ENCODE assay signal across 2 cellular contexts in the genomic region with DNA sequence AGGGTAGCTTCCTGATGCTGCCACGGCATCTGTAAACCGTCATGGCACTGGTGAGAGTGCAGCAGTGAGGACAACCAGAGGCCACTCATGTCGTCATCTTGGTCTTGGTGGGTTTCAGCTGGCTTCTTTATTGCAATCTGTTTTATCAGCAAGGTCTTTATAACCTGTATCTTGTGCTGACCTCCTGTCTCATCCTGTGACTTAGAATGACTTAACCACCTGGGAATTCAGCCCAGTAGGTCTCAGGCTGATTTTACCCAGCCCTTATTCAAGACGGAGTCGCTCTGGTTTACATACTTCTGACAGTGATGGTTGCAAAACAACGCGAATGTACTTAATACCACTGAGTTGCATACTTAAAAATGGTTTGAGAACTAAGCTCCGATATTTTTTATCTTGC.
TF ChIP-seq lines count a peak whose summit lies in the region.

No MANE protein-coding gene starts in this region.

TF ChIP-seq in GM23338, 12 proteins besides CTCF, POLR2A, EP300 and RAD21 (continues in another document):
- TF ChIP-seq POLR2AphosphoS5 (IDR thresholded peaks at IDR 0.05; ENCODE audit: low read depth) (no peak), ZNF114 (CRISPR knock-in tag; IDR thresholded peaks at IDR 0.05) (no peak), NANOG (IDR thresholded peaks at IDR 0.05; ENCODE audit: borderline replicate concordance) (no peak), EZH2 (IDR thresholded peaks at IDR 0.05; ENCODE audit: low read depth, unreplicated experiment) (no peak), CREB1 (CRISPR knock-in tag; IDR thresholded peaks at IDR 0.05; ENCODE audit: low read depth) (no peak), EZH2phosphoT487 (IDR thresholded peaks at IDR 0.05; ENCODE audit: unreplicated experiment) (no peak), JUNB (IDR thresholded peaks at IDR 0.05; ENCODE audit: unreplicated experiment) (no peak), ZNF331 (CRISPR knock-in tag; IDR thresholded peaks at IDR 0.05; ENCODE audit: low read depth) (no peak)
- TF ChIP-seq, protein P1, sequence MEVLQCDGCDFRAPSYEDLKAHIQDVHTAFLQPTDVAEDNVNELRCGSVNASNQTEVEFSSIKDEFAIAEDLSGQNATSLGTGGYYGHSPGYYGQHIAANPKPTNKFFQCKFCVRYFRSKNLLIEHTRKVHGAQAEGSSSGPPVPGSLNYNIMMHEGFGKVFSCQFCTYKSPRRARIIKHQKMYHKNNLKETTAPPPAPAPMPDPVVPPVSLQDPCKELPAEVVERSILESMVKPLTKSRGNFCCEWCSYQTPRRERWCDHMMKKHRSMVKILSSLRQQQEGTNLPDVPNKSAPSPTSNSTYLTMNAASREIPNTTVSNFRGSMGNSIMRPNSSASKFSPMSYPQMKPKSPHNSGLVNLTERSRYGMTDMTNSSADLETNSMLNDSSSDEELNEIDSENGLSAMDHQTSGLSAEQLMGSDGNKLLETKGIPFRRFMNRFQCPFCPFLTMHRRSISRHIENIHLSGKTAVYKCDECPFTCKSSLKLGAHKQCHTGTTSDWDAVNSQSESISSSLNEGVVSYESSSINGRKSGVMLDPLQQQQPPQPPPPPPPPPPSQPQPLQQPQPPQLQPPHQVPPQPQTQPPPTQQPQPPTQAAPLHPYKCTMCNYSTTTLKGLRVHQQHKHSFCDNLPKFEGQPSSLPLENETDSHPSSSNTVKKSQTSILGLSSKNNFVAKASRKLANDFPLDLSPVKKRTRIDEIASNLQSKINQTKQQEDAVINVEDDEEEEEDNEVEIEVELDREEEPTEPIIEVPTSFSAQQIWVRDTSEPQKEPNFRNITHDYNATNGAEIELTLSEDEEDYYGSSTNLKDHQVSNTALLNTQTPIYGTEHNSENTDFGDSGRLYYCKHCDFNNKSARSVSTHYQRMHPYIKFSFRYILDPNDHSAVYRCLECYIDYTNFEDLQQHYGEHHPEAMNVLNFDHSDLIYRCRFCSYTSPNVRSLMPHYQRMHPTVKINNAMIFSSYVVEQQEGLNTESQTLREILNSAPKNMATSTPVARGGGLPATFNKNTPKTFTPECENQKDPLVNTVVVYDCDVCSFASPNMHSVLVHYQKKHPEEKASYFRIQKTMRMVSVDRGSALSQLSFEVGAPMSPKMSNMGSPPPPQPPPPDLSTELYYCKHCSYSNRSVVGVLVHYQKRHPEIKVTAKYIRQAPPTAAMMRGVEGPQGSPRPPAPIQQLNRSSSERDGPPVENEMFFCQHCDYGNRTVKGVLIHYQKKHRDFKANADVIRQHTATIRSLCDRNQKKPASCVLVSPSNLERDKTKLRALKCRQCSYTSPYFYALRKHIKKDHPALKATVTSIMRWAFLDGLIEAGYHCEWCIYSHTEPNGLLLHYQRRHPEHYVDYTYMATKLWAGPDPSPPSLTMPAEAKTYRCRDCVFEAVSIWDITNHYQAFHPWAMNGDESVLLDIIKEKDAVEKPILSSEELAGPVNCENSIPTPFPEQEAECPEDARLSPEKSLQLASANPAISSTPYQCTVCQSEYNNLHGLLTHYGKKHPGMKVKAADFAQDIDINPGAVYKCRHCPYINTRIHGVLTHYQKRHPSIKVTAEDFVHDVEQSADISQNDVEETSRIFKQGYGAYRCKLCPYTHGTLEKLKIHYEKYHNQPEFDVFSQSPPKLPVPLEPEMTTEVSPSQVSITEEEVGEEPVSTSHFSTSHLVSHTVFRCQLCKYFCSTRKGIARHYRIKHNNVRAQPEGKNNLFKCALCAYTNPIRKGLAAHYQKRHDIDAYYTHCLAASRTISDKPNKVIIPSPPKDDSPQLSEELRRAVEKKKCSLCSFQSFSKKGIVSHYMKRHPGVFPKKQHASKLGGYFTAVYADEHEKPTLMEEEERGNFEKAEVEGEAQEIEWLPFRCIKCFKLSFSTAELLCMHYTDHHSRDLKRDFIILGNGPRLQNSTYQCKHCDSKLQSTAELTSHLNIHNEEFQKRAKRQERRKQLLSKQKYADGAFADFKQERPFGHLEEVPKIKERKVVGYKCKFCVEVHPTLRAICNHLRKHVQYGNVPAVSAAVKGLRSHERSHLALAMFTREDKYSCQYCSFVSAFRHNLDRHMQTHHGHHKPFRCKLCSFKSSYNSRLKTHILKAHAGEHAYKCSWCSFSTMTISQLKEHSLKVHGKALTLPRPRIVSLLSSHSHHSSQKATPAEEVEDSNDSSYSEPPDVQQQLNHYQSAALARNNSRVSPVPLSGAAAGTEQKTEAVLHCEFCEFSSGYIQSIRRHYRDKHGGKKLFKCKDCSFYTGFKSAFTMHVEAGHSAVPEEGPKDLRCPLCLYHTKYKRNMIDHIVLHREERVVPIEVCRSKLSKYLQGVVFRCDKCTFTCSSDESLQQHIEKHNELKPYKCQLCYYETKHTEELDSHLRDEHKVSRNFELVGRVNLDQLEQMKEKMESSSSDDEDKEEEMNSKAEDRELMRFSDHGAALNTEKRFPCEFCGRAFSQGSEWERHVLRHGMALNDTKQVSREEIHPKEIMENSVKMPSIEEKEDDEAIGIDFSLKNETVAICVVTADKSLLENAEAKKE (CRISPR knock-in tag; IDR thresholded peaks at IDR 0.05), result no peak
- TF ChIP-seq, protein P2, sequence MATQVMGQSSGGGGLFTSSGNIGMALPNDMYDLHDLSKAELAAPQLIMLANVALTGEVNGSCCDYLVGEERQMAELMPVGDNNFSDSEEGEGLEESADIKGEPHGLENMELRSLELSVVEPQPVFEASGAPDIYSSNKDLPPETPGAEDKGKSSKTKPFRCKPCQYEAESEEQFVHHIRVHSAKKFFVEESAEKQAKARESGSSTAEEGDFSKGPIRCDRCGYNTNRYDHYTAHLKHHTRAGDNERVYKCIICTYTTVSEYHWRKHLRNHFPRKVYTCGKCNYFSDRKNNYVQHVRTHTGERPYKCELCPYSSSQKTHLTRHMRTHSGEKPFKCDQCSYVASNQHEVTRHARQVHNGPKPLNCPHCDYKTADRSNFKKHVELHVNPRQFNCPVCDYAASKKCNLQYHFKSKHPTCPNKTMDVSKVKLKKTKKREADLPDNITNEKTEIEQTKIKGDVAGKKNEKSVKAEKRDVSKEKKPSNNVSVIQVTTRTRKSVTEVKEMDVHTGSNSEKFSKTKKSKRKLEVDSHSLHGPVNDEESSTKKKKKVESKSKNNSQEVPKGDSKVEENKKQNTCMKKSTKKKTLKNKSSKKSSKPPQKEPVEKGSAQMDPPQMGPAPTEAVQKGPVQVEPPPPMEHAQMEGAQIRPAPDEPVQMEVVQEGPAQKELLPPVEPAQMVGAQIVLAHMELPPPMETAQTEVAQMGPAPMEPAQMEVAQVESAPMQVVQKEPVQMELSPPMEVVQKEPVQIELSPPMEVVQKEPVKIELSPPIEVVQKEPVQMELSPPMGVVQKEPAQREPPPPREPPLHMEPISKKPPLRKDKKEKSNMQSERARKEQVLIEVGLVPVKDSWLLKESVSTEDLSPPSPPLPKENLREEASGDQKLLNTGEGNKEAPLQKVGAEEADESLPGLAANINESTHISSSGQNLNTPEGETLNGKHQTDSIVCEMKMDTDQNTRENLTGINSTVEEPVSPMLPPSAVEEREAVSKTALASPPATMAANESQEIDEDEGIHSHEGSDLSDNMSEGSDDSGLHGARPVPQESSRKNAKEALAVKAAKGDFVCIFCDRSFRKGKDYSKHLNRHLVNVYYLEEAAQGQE (IDR thresholded peaks at IDR 0.05; ENCODE audit: unreplicated experiment), result no peak

TF ChIP-seq in H1, 55 proteins besides CTCF, POLR2A, EP300 and RAD21:
- TF ChIP-seq, protein P3, sequence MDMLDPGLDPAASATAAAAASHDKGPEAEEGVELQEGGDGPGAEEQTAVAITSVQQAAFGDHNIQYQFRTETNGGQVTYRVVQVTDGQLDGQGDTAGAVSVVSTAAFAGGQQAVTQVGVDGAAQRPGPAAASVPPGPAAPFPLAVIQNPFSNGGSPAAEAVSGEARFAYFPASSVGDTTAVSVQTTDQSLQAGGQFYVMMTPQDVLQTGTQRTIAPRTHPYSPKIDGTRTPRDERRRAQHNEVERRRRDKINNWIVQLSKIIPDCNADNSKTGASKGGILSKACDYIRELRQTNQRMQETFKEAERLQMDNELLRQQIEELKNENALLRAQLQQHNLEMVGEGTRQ (IDR thresholded peaks at IDR 0.05; ENCODE audit: low read length), result no peak
- no peak for TF ChIP-seq TCF12 (IDR thresholded peaks at IDR 0.05; ENCODE audit: low read depth, low read length)
- TF ChIP-seq SP1 (IDR thresholded peaks at IDR 0.05; ENCODE audit: low read depth, low read length), result no peak
- TF ChIP-seq POU5F1 (IDR thresholded peaks at IDR 0.05; ENCODE audit: low read depth, low read length), result no peak
- TF ChIP-seq TBP (IDR thresholded peaks at IDR 0.05; ENCODE audit: low read depth, low read length), result no peak
- TF ChIP-seq EZH2 (IDR thresholded peaks at IDR 0.05; ENCODE audit: low read depth, low read length, severe bottlenecking), result no peak
- TF ChIP-seq CTBP2 (IDR thresholded peaks at IDR 0.05; ENCODE audit: borderline replicate concordance, insufficient read depth, insufficient read length, low read length), result no peak
- no peak for TF ChIP-seq GABPA (IDR thresholded peaks at IDR 0.05; ENCODE audit: borderline replicate concordance, insufficient read depth, low read length)
- TF ChIP-seq, protein P4, sequence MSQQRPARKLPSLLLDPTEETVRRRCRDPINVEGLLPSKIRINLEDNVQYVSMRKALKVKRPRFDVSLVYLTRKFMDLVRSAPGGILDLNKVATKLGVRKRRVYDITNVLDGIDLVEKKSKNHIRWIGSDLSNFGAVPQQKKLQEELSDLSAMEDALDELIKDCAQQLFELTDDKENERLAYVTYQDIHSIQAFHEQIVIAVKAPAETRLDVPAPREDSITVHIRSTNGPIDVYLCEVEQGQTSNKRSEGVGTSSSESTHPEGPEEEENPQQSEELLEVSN (IDR thresholded peaks at IDR 0.05), result no peak
- no peak for TF ChIP-seq HDAC2 (IDR thresholded peaks at IDR 0.05; ENCODE audit: borderline replicate concordance in 1 of 2, low read depth in 2 of 2, low read length in 2 of 2)
- no peak for TF ChIP-seq CREB1 (IDR thresholded peaks at IDR 0.05)
